Comparison of ENCODE assay signal across 21 cellular contexts in the genomic region with DNA sequence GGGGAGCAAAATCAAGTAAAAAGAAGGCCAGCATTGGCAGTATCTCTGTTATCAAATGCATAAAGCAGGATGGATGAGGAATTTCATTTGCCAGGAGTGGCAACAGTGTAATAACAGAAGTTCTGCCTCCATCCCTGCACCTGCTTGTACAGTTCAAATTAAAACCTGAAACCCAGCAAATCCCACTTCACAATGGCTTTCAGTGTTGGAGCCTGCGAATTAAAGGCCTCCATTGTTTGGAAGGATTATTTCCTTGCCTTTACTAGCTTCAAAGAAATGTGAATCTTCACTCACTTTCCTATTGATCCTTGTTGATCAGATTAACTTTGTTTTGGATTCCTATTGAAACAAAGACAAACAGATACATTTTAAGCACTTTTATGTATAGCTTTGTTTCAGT. TPM values are rescaled to one million over a fixed set of nuclear protein-coding genes. Genes with fewer than 3 reads are reported as not detected.
"Had no signal": no experiment of that assay in that cellular context is flagged by ENCODE, and none has a peak within 500 bp of the region (broad histone marks: within the 10 kb centered on the region; RNA-seq: fewer than 3 reads in every experiment).

No MANE protein-coding gene starts in this region.

- H3K4me1 ChIP-seq: SJCRH30 had no signal

- H3K27me3 ChIP-seq: SJCRH30 had no signal

- H3K27ac ChIP-seq: SJCRH30, SK-N-MC had no signal

- H3K9me3 ChIP-seq: MG63, SJCRH30 had no signal

- H3K36me3 ChIP-seq: MG63, SJCRH30 had no signal

- ATAC-seq: HepG2, Panc1, Right ventricle myocardium inferior had no signal

- H3K4me3 ChIP-seq: MG63, SJCRH30, SK-N-MC had no signal

- DNase-seq: IMR-90, Karpas-422, KG1, MG63, NCI-H1092, NCI-H1105 treated with DMSO at 0.1 percent for 48 hours, NCI-H187, NCI-H2029, NCI-H2081 treated with DMSO at 0.1 percent for 48 hours, NCI-H2171, NCI-H226, NCI-H446, NCI-H510A, NCI-H524 treated with DMSO at 0.1 percent for 48 hours, NCI-H69, SHP77 treated with DMSO at 0.1 percent for 48 hours had no signal

RNA-seq across cellular contexts. Expression of gene IRX1, which starts 31.5 kb away (rescaled TPM):
- polyA plus RNA-seq: HepG2, IMR-90 had no signal
